ENCODE assay signal across 24 cellular contexts in genomic region chr3:149415484-149415883, GRCh38. TPM values are rescaled to one million over a fixed set of nuclear protein-coding genes. Genes with fewer than 3 reads are reported as not detected.
A peak's percentile ranks its signal among the peaks of the same experiment; 100 is the strongest.
DNase-seq lines count a peak whose midpoint lies in the region; ATAC-seq and TF ChIP-seq lines count a peak whose summit lies in the region.
"Had no signal": no experiment of that assay in that cellular context is flagged by ENCODE, and none has a peak within 500 bp of the region (broad histone marks: within the 10 kb centered on the region; RNA-seq: fewer than 3 reads in every experiment).

No MANE protein-coding gene starts in this region.

- peaks cover 5% of the 10 kb centered on the region for H3K36me3 ChIP-seq in OCI-LY3 (replicated peaks; ENCODE audit: low read depth, low read length)
- H3K36me3 ChIP-seq in upper lobe of left lung, result no peaks in the 10 kb centered on the region
- no peaks in the 10 kb centered on the region for H3K36me3 ChIP-seq in GM23248 (ENCODE audit: low read depth)
- H3K36me3 ChIP-seq: BLaER1, heart left ventricle had no signal

- H3K4me2 ChIP-seq in OCI-LY3 (ENCODE audit: low read length) (peak overlapping the region; percentile 30), GM23248 (ENCODE audit: unreplicated experiment) (no peak overlapping the region)
- H3K4me2 ChIP-seq: BLaER1, GM23338 had no signal

- no peak for TF ChIP-seq POLR2A in upper lobe of left lung (IDR thresholded peaks at IDR 0.05)

- DNase-seq in DMS53 (lab: John Stamatoyannopoulos, UW) (peak; percentile 28), DMS53 treated with DMSO at 0.1 percent for 48 hours (lab: John Stamatoyannopoulos, UW; ENCODE audit: unreplicated experiment) (no peak), dermis blood vessel endothelial cell (peak; percentile 28), upper lobe of left lung (no peak), GM23248 (no peak), NCI-H524 (lab: John Stamatoyannopoulos, UW) (no peak), kidney glomerular epithelial cell (lab: John Stamatoyannopoulos, UW) (no peak)
- DNase-seq: activated CD4-positive, alpha-beta T cell treated with anti-CD3 and anti-CD28 coated beads for 1 hour; endodermal cell; heart left ventricle; immature natural killer cell; KG1; NCI-H1092 treated with DMSO at 0.1 percent for 48 hours; NCI-H2107; NCI-H526; stimulated activated CD4-positive, alpha-beta T cell treated with anti-CD3 and anti-CD28 coated beads, Interleukin-4, amount 100 ng/mL, for 1 hour; T1000 had no signal

- H3K79me2 ChIP-seq in OCI-LY3 (ENCODE audit: low read length) (no peaks in the 10 kb centered on the region), GM23248 (ENCODE audit: insufficient read depth) (no peaks in the 10 kb centered on the region)
- H3K79me2 ChIP-seq: parathyroid adenoma had no signal

- H3K4me1 ChIP-seq in OCI-LY3 (ENCODE audit: low read length) (peaks cover 52% of the 10 kb centered on the region), upper lobe of left lung (peaks cover 3 to 12% (median 6%) of the 10 kb centered on the region in 4 donors), GM23248 (ENCODE audit: insufficient read depth) (peaks cover 14% of the 10 kb centered on the region)
- H3K4me1 ChIP-seq: BLaER1, parathyroid adenoma had no signal

- no peaks in the 10 kb centered on the region for H3K27me3 ChIP-seq in OCI-LY3 (ENCODE audit: low read depth, low read length)
- H3K27me3 ChIP-seq in upper lobe of left lung, result no peaks in the 10 kb centered on the region
- H3K27me3 ChIP-seq in GM23248 (replicated peaks; ENCODE audit: insufficient read depth), result no peaks in the 10 kb centered on the region
- H3K27me3 ChIP-seq: BLaER1, heart left ventricle had no signal

- no peak for TF ChIP-seq CTCF in OCI-LY3 (IDR thresholded peaks at IDR 0.05; ENCODE audit: low read depth, low read length)
- TF ChIP-seq CTCF in upper lobe of left lung (IDR thresholded peaks at IDR 0.05), result no peak

- 62 to 77% methylated on average over 2 of the region's 2 CpGs for WGBS in upper lobe of left lung, 2 donors
- 49 to 61% methylated on average over 2 of the region's 2 CpGs for WGBS in GM23248 (ENCODE audit: low coverage in 1 of 2, low lambda C conversion rate in 2 of 2, missing lambda C conversion rate in 2 of 2), 2 experiments

- H3K27ac ChIP-seq in OCI-LY3 (ENCODE audit: low read length) (peak overlapping the region; percentile 27), upper lobe of left lung (peak overlapping the region; percentile 14 to 84 (median 76)), GM23248 (no peak overlapping the region)
- H3K27ac ChIP-seq: 22Rv1, BLaER1, parathyroid adenoma had no signal

- H3K4me3 ChIP-seq in OCI-LY3 (ENCODE audit: low read length), result no peak overlapping the region
- H3K4me3 ChIP-seq in upper lobe of left lung, result no peak overlapping the region
- H3K4me3 ChIP-seq in GM23248, result no peak overlapping the region
- H3K4me3 ChIP-seq: BLaER1, GM23338, heart left ventricle had no signal

- no peaks in the 10 kb centered on the region for H3K9me2 ChIP-seq in GM23248 (ENCODE audit: insufficient read depth)

- no peaks in the 10 kb centered on the region for H3F3A ChIP-seq in GM23248 (ENCODE audit: insufficient read depth)

- no peak overlapping the region for H3K9ac ChIP-seq in OCI-LY3 (ENCODE audit: low read length)
- H3K9ac ChIP-seq in GM23248, result no peak overlapping the region
- H3K9ac ChIP-seq: BLaER1, parathyroid adenoma had no signal

- no peaks in the 10 kb centered on the region for H4K20me1 ChIP-seq in OCI-LY3 (ENCODE audit: insufficient read depth, low read length)
- H4K20me1 ChIP-seq in GM23248 (ENCODE audit: insufficient read depth), result no peaks in the 10 kb centered on the region
- H4K20me1 ChIP-seq: BLaER1 had no signal

- H3K9me3 ChIP-seq in OCI-LY3 (ENCODE audit: insufficient read depth, low read length) (peaks cover 5% of the 10 kb centered on the region; the same call in 1 of the 2 replicates), upper lobe of left lung (no peaks in the 10 kb centered on the region), GM23248 (ENCODE audit: low read depth) (no peaks in the 10 kb centered on the region)
- H3K9me3 ChIP-seq: BLaER1, heart left ventricle had no signal

- peak in 1 of 2 donors; percentile 19 for ATAC-seq in upper lobe of left lung (ENCODE audit: low FRiP score in 2 of 2)
- ATAC-seq: GM23338 had no signal

- peak in 1 of 4 donors; percentile 3 for TF ChIP-seq EP300 in upper lobe of left lung (IDR thresholded peaks at IDR 0.05)

- in situ Hi-C loops in GM23248 (cut with MboI), result no loop called here

- H2AFZ ChIP-seq in OCI-LY3 (ENCODE audit: low read depth, low read length) (peak overlapping the region; percentile 7; the same call in 1 of the 2 replicates), GM23248 (no peak overlapping the region)
- H2AFZ ChIP-seq: parathyroid adenoma had no signal

RNA-seq across cellular contexts. Expression of gene TM4SF1, which starts 38.0 kb away (rescaled TPM):
- 921 and 1,047 TPM in 2 replicates for total RNA-seq in dermis blood vessel endothelial cell
- 100 to 1,000 TPM in 4 of 6 donors, 10 to 100 TPM in 2; 40.9 to 337 (median 197) TPM for total RNA-seq in upper lobe of left lung
- 7.2 and 10.5 TPM in 2 replicates for total RNA-seq in GM23248 (2014; rRNA removed; shearing (Covaris generic))
- polyA plus RNA-seq in GM23248 (2016; fragmentation: Nextera tagmentation; extraction: Ambion mirVana), result 10.7 and 12.4 TPM in 2 replicates
- total RNA-seq: endodermal cell had no signal
- polyA plus RNA-seq: immature natural killer cell had no signal

RNA-seq across cellular contexts. Expression of gene TM4SF4, which starts 59.0 kb away (rescaled TPM):
- total RNA-seq in dermis blood vessel endothelial cell (not detected in 2 replicates), upper lobe of left lung (1 to 10 TPM in 4 of 6 donors, not detected in 2; 1.8 to 2.5 (median 2.2) TPM)
- 0.97 TPM in 1 of 2 replicates, not detected in the other for total RNA-seq in GM23248 (2014; rRNA removed; shearing (Covaris generic))
- 0.48 and 0.96 TPM in 2 replicates for polyA plus RNA-seq in GM23248 (2016; fragmentation: Nextera tagmentation; extraction: Ambion mirVana)
- total RNA-seq: endodermal cell, GM23338, heart left ventricle, lung microvascular endothelial cell, SK-MEL-5 had no signal
- polyA plus RNA-seq: GM23338, heart left ventricle, immature natural killer cell had no signal

Comparison
In these comparisons a context has a peak if more than half of its experiments do, and no peak if none do; other contexts are left out.
1. DNase-seq: peak in DMS53 (single experiment) and dermis blood vessel endothelial cell (single experiment); none in DMS53 treated with DMSO at 0.1 percent for 48 hours (single experiment), upper lobe of left lung (0 of 2), GM23248 (single experiment), NCI-H524 (0 of 2) and kidney glomerular epithelial cell (single experiment).